Comparison of ENCODE assay signal across 9 cellular contexts in genomic region chr3:142857056-142857455, GRCh38. TPM values are rescaled to one million over a fixed set of nuclear protein-coding genes. Genes with fewer than 3 reads are reported as not detected.
DNase-seq lines count a peak whose midpoint lies in the region; ATAC-seq and TF ChIP-seq lines count a peak whose summit lies in the region.
"Had no signal": no experiment of that assay in that cellular context is flagged by ENCODE, and none has a peak within 500 bp of the region (broad histone marks: within the 10 kb centered on the region; RNA-seq: fewer than 3 reads in every experiment).

No MANE protein-coding gene starts in this region.

- H3K9ac ChIP-seq in DND-41 (ENCODE audit: low read depth, low read length) = no peak overlapping the region

- peak; percentile 40 for TF ChIP-seq CTCF in DND-41 (IDR thresholded peaks at IDR 0.05; ENCODE audit: borderline replicate concordance, extremely low read depth, low read length, poor library complexity, severe bottlenecking)
- no peak for TF ChIP-seq CTCF in omental fat pad (IDR thresholded peaks at IDR 0.05)

- no peak overlapping the region for H3K4me3 ChIP-seq in DND-41 (ENCODE audit: low read depth in 1 of 2, low read length in 2 of 2)

- H3K36me3 ChIP-seq in DND-41 (ENCODE audit: insufficient read depth, low read length) = no peaks in the 10 kb centered on the region

- H3K4me1 ChIP-seq in DND-41 (ENCODE audit: insufficient read depth, low read length) = no peaks in the 10 kb centered on the region

- H4K20me1 ChIP-seq in DND-41 (ENCODE audit: insufficient read depth, low read length) = no peaks in the 10 kb centered on the region

- no peak overlapping the region for H2AFZ ChIP-seq in DND-41 (ENCODE audit: low read depth, low read length)

- no peak overlapping the region for H3K4me2 ChIP-seq in DND-41 (ENCODE audit: insufficient read depth, low read length)

- no peaks in the 10 kb centered on the region for H3K9me3 ChIP-seq in DND-41 (ENCODE audit: insufficient read depth, low read length, severe bottlenecking)

- DNase-seq in DND-41 (peak; percentile 14), NCI-H1694 (lab: John Stamatoyannopoulos, UW) (peak; percentile 94), cerebellar nuclear complex (lab: John Stamatoyannopoulos, UW) (peak; percentile 18 to 57), mucosa of gallbladder (ENCODE audit: low spot score) (peak; percentile 72), omental fat pad (ENCODE audit: low spot score) (no peak), cortex of kidney (lab: John Stamatoyannopoulos, UW) (no peak), NCI-H128 (lab: John Stamatoyannopoulos, UW; ENCODE audit: unreplicated experiment) (no peak)
- DNase-seq in stimulated activated CD4-positive, alpha-beta T cell treated with anti-CD3 and anti-CD28 coated beads, Interleukin-4, amount 100 ng/mL, for 24 hours = no peak
- DNase-seq: T-helper 1 cell had no signal

- H3K27ac ChIP-seq in DND-41 (ENCODE audit: low read length) = no peak overlapping the region

- peak; percentile 67; the same call in 2 of the 3 replicates for ATAC-seq in DND-41 (ENCODE audit: insufficient read depth, low read depth)
- ATAC-seq in omental fat pad (ENCODE audit: low FRiP score) = no peak

- no peaks in the 10 kb centered on the region for H3K79me2 ChIP-seq in DND-41 (ENCODE audit: insufficient read depth, low read length)

- peaks cover 34% of the 10 kb centered on the region for H3K27me3 ChIP-seq in DND-41 (ENCODE audit: insufficient read depth, low read length, poor library complexity)

RNA-seq across cellular contexts. Expression of gene PCOLCE2, which starts 31.8 kb away (rescaled TPM):
- total RNA-seq in mucosa of gallbladder (2.8 TPM), omental fat pad (100 to 1,000 TPM in 3 of 4 donors, 10 to 100 TPM in 1; 70.3 to 238 (median 159) TPM)

Comparison
In these comparisons a context has a peak if more than half of its experiments do, and no peak if none do; other contexts are left out.
1. DNase-seq: peak in DND-41 (single experiment), NCI-H1694 (single experiment), cerebellar nuclear complex (2 of 2) and mucosa of gallbladder (single experiment); none in omental fat pad (single experiment), cortex of kidney (single experiment), NCI-H128 (single experiment) and stimulated activated CD4-positive, alpha-beta T cell treated with anti-CD3 and anti-CD28 coated beads, Interleukin-4, amount 100 ng/mL, for 24 hours (single experiment).
2. RNA of gene PCOLCE2, which starts 31.8 kb away (total RNA-seq): 70.3 to 238 TPM in omental fat pad; 2.8 TPM in mucosa of gallbladder (single experiment); every median in the first group is over 10 times any median in the second.